Comparison of ENCODE assay signal across 8 cellular contexts in genomic region chr2:165357758-165358157, GRCh38.
DNase-seq lines count a peak whose midpoint lies in the region; ATAC-seq and TF ChIP-seq lines count a peak whose summit lies in the region.

No MANE protein-coding gene starts in this region.

- H3K36me3 ChIP-seq in breast epithelium (no peaks in the 10 kb centered on the region), mammary epithelial cell (ENCODE audit: insufficient read depth, low read length) (no peaks in the 10 kb centered on the region)

- ATAC-seq in HG03342 (IDR thresholded peaks at IDR 0.05; ENCODE audit: unreplicated experiment) = peak; percentile 79
- ATAC-seq in natural killer cell = no peak

- H2AFZ ChIP-seq in mammary epithelial cell (ENCODE audit: low read depth, low read length) = no peak overlapping the region

- TF ChIP-seq POLR2A in breast epithelium (IDR thresholded peaks at IDR 0.05) = no peak

- peak overlapping the region; percentile 42 for H3K4me2 ChIP-seq in mammary epithelial cell (ENCODE audit: insufficient read depth, low read depth, low read length)

- H3K9me3 ChIP-seq in breast epithelium (no peaks in the 10 kb centered on the region), mammary epithelial cell (replicated peaks; ENCODE audit: insufficient read depth, low read length) (no peaks in the 10 kb centered on the region)

- POLR2A ChIA-PET in MCF 10A (lab: Yijun Ruan, JAX) = no interaction called here

- no peaks in the 10 kb centered on the region for H3K4me1 ChIP-seq in breast epithelium
- peaks cover 10% of the 10 kb centered on the region for H3K4me1 ChIP-seq in mammary epithelial cell (ENCODE audit: insufficient read depth, low read length)

- CTCF ChIA-PET in MCF 10A (lab: Yijun Ruan, JAX) = interaction anchor here (0.6 to 0.9 kb wide), 4 partner anchors 15 to 345 kb away, joined by 3 to 4 read pairs (median 4); no protein-coding TSS in a partner anchor
- CTCF ChIA-PET in mammary epithelial cell (lab: Charles Lee; ENCODE audit: low non-redundant PET) = no interaction called here

- H3K36me3 Mint-ChIP-seq in MCF 10A (ENCODE audit: insufficient read depth, unreplicated experiment) = no peaks in the 10 kb centered on the region
- H3K36me3 Mint-ChIP-seq in natural killer cell = no peaks in the 10 kb centered on the region

- in situ Hi-C loops in mammary epithelial cell (cut with MboI; ENCODE audit: low sequenced_read_pairs in 2 of 2) = no loop called here

- DNase-seq in MCF 10A (ENCODE audit: unreplicated experiment) (peak; percentile 27), breast epithelium (ENCODE audit: low spot score in 2 of 2) (no peak), mammary epithelial cell (peak; percentile 83), NCI-H2029 (lab: John Stamatoyannopoulos, UW) (no peak), NCI-H82 (lab: John Stamatoyannopoulos, UW) (no peak), natural killer cell (no peak), activated T-cell treated with anti-CD3 and anti-CD28 coated beads for 4 hours (no peak)

- dilution Hi-C loops in mammary epithelial cell (cut with HindIII; ENCODE audit: low sequenced_read_pairs) = no loop called here

- no peak for TF ChIP-seq CTCF in MCF 10A (IDR thresholded peaks at IDR 0.05; ENCODE audit: unreplicated experiment)
- TF ChIP-seq CTCF in breast epithelium (IDR thresholded peaks at IDR 0.05) = no peak
- TF ChIP-seq CTCF in mammary epithelial cell (conservative IDR thresholded peaks at IDR 0.05 in 1 of 2, IDR thresholded peaks at IDR 0.05 in 1 of 2; ENCODE audit: extremely low read depth in 1 of 2, insufficient read depth in 1 of 2, low read depth in 1 of 2, low read length in 2 of 2) = no peak
- no peak for TF ChIP-seq CTCF in natural killer cell (IDR thresholded peaks at IDR 0.05)

- H3K27ac Mint-ChIP-seq in MCF 10A (ENCODE audit: low read depth, unreplicated experiment) (no peak overlapping the region), natural killer cell (no peak overlapping the region)

- H3K4me3 Mint-ChIP-seq in MCF 10A (ENCODE audit: unreplicated experiment) (no peak overlapping the region), natural killer cell (no peak overlapping the region)

- H3K27me3 ChIP-seq in breast epithelium = no peaks in the 10 kb centered on the region
- H3K27me3 ChIP-seq in mammary epithelial cell (ENCODE audit: insufficient read depth, low read length) = no peaks in the 10 kb centered on the region

- no peaks in the 10 kb centered on the region for H3K79me2 ChIP-seq in mammary epithelial cell (ENCODE audit: insufficient read depth, low read length)

- intact Hi-C loops in MCF 10A (cut with micrococcal nuclease) (no loop called here), breast epithelium (cut with DNase I; ENCODE audit: low total_unique reads) (no loop called here), mammary epithelial cell (cut with micrococcal nuclease) (no loop called here), natural killer cell (cut with micrococcal nuclease) (no loop called here)

- H3K9me3 Mint-ChIP-seq in MCF 10A (ENCODE audit: unreplicated experiment) = no peaks in the 10 kb centered on the region
- no peaks in the 10 kb centered on the region for H3K9me3 Mint-ChIP-seq in natural killer cell

- no peaks in the 10 kb centered on the region for H4K20me1 ChIP-seq in mammary epithelial cell (ENCODE audit: insufficient read depth, low read length)

- H3K9ac ChIP-seq in mammary epithelial cell (ENCODE audit: insufficient read depth, low read length) = no peak overlapping the region

- whole genome bisulfite sequencing in mammary epithelial cell (ENCODE audit: low coverage, missing lambda C conversion rate) = 0% methylated on average over 2 of the region's 2 CpGs

- BruUV-seq in MCF 10A (replicated peaks; lab: Mats Ljungman, UMichigan) = no TSS peak
- no TSS peak for BruUV-seq in mammary epithelial cell (replicated peaks; lab: Mats Ljungman, UMichigan)

- H3K4me3 ChIP-seq in breast epithelium = no peak overlapping the region
- H3K4me3 ChIP-seq in mammary epithelial cell (replicated peaks in 1 of 3; ENCODE audit: insufficient read depth in 1 of 3, low read depth in 2 of 3, low read length in 3 of 3) = no peak overlapping the region

- H3K4me1 Mint-ChIP-seq in MCF 10A (ENCODE audit: insufficient read depth, unreplicated experiment) (no peaks in the 10 kb centered on the region), natural killer cell (no peaks in the 10 kb centered on the region)

- no peak overlapping the region for H3K27ac ChIP-seq in breast epithelium
- no peak overlapping the region for H3K27ac ChIP-seq in mammary epithelial cell (ENCODE audit: insufficient read depth, low read depth, low read length)

- H3K27me3 Mint-ChIP-seq in MCF 10A (ENCODE audit: insufficient read depth, unreplicated experiment) = peaks cover 11% of the 10 kb centered on the region
- H3K27me3 Mint-ChIP-seq in natural killer cell (ENCODE audit: low read depth in 2 of 2) = peaks cover 0 to 7% of the 10 kb centered on the region in 2 donors

Comparison
In these comparisons a context has a peak if more than half of its experiments do, and no peak if none do; other contexts are left out.
1. DNase-seq: peak in MCF 10A (single experiment) and mammary epithelial cell (single experiment); none in breast epithelium (0 of 2), NCI-H2029 (single experiment), NCI-H82 (single experiment), natural killer cell (single experiment) and activated T-cell treated with anti-CD3 and anti-CD28 coated beads for 4 hours (single experiment).